Comparison of ENCODE assay signal across 9 cellular contexts in the genomic region with DNA sequence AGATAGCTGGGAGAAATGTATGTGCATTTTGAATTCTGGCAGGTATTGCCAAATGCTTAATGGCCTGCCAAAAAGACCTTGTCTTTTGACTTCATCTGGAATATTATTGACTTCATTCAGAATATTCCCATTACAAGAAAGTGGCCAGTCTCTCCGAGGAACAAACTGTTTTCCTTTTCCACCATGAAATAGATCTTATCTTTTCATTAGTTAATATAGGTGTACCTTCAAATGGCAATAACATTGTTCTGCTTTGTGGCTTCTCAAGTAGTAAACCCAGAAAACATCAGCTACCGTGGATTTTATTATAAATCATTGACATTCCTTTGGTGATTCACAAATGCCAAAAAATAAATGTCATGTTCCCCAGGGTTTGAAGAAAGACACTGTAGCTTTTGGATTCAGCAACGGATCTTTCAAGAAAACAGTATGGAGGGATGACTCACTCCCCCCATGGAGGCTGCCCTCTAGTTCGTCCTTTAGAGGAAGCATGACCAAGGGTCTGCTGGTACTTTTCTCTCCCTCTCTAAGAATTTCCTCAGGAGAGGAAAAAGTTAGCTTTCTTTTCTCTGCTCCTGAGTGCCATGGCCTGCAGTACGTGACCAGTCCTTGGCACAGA. TPM values are rescaled to one million over a fixed set of nuclear protein-coding genes. Genes with fewer than 3 reads are reported as not detected.
A peak's percentile ranks its signal among the peaks of the same experiment; 100 is the strongest.
DNase-seq lines count a peak whose midpoint lies in the region; ATAC-seq and TF ChIP-seq lines count a peak whose summit lies in the region.
"Had no signal": no experiment of that assay in that cellular context is flagged by ENCODE, and none has a peak within 500 bp of the region (broad histone marks: within the 10 kb centered on the region; RNA-seq: fewer than 3 reads in every experiment).

No MANE protein-coding gene starts in this region.

- H3K36me3 ChIP-seq in ES-I3 (ENCODE audit: insufficient read depth, low read length), result no peaks in the 10 kb centered on the region
- peaks cover 3% of the 10 kb centered on the region; the same call in 1 of the 2 replicates for H3K36me3 ChIP-seq in PC-3 (ENCODE audit: low read depth, low read length)
- H3K36me3 ChIP-seq in left lung, result no peaks in the 10 kb centered on the region

- H3K36me3 Mint-ChIP-seq in osteocyte (ENCODE audit: unreplicated experiment), result no peaks in the 10 kb centered on the region

- DNase-seq in PC-3 (peak; percentile 64), epithelial cell of proximal tubule (ENCODE audit: low read depth) (no peak), osteocyte (ENCODE audit: extremely low spot score, unreplicated experiment) (no peak), left lung (no peak), HuH-7.5 (ENCODE audit: low spot score) (no peak)
- DNase-seq: stimulated activated CD4-positive, alpha-beta T cell treated with anti-CD3 and anti-CD28 coated beads, Interleukin-4, amount 100 ng/mL, for 4 hours had no signal

- H3K27ac Mint-ChIP-seq in osteocyte (ENCODE audit: unreplicated experiment), result peak overlapping the region; percentile 94

- no peaks in the 10 kb centered on the region for H3K9me3 Mint-ChIP-seq in osteocyte (ENCODE audit: unreplicated experiment)

- H3K4me1 Mint-ChIP-seq in osteocyte (ENCODE audit: unreplicated experiment), result peaks cover 20% of the 10 kb centered on the region

- H3K9ac ChIP-seq in ES-I3 (ENCODE audit: low read depth, low read length) (peak overlapping the region; percentile 71; the same call in 1 of the 2 replicates), PC-3 (ENCODE audit: low read length) (peak overlapping the region; percentile 35)

- H3K4me2 ChIP-seq in PC-3 (ENCODE audit: low read length), result peak overlapping the region; percentile 86

- H3K4me3 ChIP-seq in PC-3 (ENCODE audit: low read length), result peak overlapping the region; percentile 76
- H3K4me3 ChIP-seq in epithelial cell of proximal tubule (ENCODE audit: low read depth, low read length), result peak overlapping the region; percentile 73
- H3K4me3 ChIP-seq in left lung, result no peak overlapping the region

- peak overlapping the region; percentile 94 for H2AFZ ChIP-seq in PC-3 (ENCODE audit: low read length)

- H3K27me3 ChIP-seq in PC-3 (ENCODE audit: low read length) (no peaks in the 10 kb centered on the region), left lung (peaks cover 39 to 85% of the 10 kb centered on the region in 2 donors)

- H3K4me1 ChIP-seq in ES-I3 (ENCODE audit: insufficient read depth, low read length), result peaks cover 6% of the 10 kb centered on the region; the same call in 1 of the 2 replicates
- H3K4me1 ChIP-seq in PC-3 (ENCODE audit: insufficient read depth, low read length), result peaks cover 31% of the 10 kb centered on the region
- H3K4me1 ChIP-seq in left lung, result peaks cover 5 to 6% of the 10 kb centered on the region in 2 donors

- intact Hi-C loops in PC-3 (cut with micrococcal nuclease), result loop anchor here (2.0 kb wide), 1 partner anchor 135 kb away; no protein-coding TSS in a partner anchor
- intact Hi-C loops in left lung (cut with DNase I), result no loop called here

- ATAC-seq in PC-3 (peak; percentile 21), HG02642 (IDR thresholded peaks at IDR 0.05; ENCODE audit: poor library complexity, unreplicated experiment) (no peak), left lung (no peak), HG02884 (IDR thresholded peaks at IDR 0.05; ENCODE audit: unreplicated experiment) (no peak)

- no peaks in the 10 kb centered on the region for H3K27me3 Mint-ChIP-seq in osteocyte (ENCODE audit: unreplicated experiment)

- H4K20me1 ChIP-seq in PC-3 (ENCODE audit: low read length), result no peaks in the 10 kb centered on the region

- BruUV-seq in PC-3 (replicated peaks; lab: Mats Ljungman, UMichigan), result no TSS peak

- CTCF ChIA-PET in PC-3 (lab: Charles Lee), result interaction anchor here (0.9 to 1.1 kb wide), 3 partner anchors 15 to 143 kb away, joined by 3 to 5 read pairs (median 4); no protein-coding TSS in a partner anchor

- H3K27ac ChIP-seq in PC-3 (ENCODE audit: low read length) (peak overlapping the region; percentile 47), left lung (peak overlapping the region in 1 of 2 donors; percentile 26)

- no peaks in the 10 kb centered on the region for H3K9me2 ChIP-seq in PC-3 (replicated peaks; ENCODE audit: low read length)

- H3K4me3 Mint-ChIP-seq in osteocyte (ENCODE audit: unreplicated experiment), result peak overlapping the region; percentile 88

- TF ChIP-seq CTCF in PC-3 (conservative IDR thresholded peaks at IDR 0.05; ENCODE audit: low read depth, low read length) (no peak), epithelial cell of proximal tubule (conservative IDR thresholded peaks at IDR 0.05; ENCODE audit: low read depth, low read length) (no peak), osteocyte (IDR thresholded peaks at IDR 0.05) (no peak), left lung (IDR thresholded peaks at IDR 0.05) (no peak)

- H3K79me2 ChIP-seq in PC-3 (ENCODE audit: low read length), result peaks cover 36% of the 10 kb centered on the region

- H3F3A ChIP-seq in PC-3 (ENCODE audit: low read length, unreplicated experiment), result no peaks in the 10 kb centered on the region

- H3K9me3 ChIP-seq in ES-I3 (ENCODE audit: control insufficient read depth, insufficient read depth, low read length) (no peaks in the 10 kb centered on the region), PC-3 (ENCODE audit: low read length) (no peaks in the 10 kb centered on the region), left lung (no peaks in the 10 kb centered on the region)

- POLR2A ChIA-PET in PC-3 (lab: Charles Lee; ENCODE audit: unreplicated experiment), result interaction anchor here (0.5 to 1.5 kb wide), 7 partner anchors 13 to 470 kb away, joined by 3 to 11 read pairs (median 4); a partner anchor contains a TSS

RNA-seq across cellular contexts. Expression of a gene that starts 1.1 kb away (rescaled TPM):
- total RNA-seq in PC-3 (2014; rRNA removed) (20.2 and 24.7 TPM in 2 replicates), epithelial cell of proximal tubule (15.6 and 19.1 TPM in 2 replicates), osteocyte (9.8 and 11.0 TPM in 2 replicates), left lung (1 to 10 TPM; 2.5 to 3.3 TPM)

Comparison
In these comparisons a context has a peak if more than half of its experiments do, and no peak if none do; other contexts are left out.
1. H3K4me3 ChIP-seq: peak in PC-3 (single experiment) and epithelial cell of proximal tubule (single experiment); none in left lung (0 of 2).